ENCODE assay signal across 1 cellular context in the genomic region with DNA sequence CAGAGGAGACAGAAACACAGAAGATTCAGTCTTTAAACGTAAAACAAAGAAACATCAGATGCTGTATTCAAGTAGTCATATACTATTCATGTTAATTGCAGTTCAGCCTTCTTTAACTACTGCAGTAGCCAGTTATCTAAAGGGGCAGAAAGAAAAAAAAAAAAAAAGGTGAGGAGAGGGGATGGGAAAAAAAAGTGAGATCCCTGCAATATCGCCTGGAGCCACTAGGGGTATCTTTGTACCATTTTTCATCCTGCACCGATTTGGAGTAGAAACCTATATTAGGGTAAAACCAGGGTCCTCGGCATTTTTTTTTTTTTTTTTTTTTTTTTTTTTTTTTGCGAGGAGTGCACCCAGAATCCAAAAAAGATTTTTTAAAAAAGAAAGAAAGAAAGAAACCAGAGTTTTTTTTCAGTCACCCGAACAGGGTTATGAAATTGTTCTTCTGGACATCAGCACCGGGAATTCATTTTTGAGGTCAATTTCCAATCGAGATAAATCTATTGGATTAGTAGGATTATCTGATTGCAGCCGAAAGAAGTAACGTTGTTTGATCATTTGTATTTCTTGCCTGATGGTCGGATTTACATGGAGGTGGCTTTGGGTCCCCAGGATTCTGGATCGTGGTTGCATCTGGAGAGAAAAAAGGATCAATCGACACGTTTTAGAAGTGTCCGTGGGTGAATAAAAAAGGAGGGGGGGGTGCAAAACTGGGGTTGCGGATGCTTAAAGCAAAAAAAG.
TF ChIP-seq lines count a peak whose summit lies in the region.

No MANE protein-coding gene starts in this region.

TF ChIP-seq in GM23338, 12 proteins besides CTCF, POLR2A, EP300 and RAD21 (continued from another document):
- TF ChIP-seq REST (IDR thresholded peaks at IDR 0.05; ENCODE audit: unreplicated experiment): no peak
- TF ChIP-seq POLR2AphosphoS5 (IDR thresholded peaks at IDR 0.05; ENCODE audit: low read depth): no peak
- TF ChIP-seq JUNB (IDR thresholded peaks at IDR 0.05; ENCODE audit: unreplicated experiment): no peak
TF ChIP-seq in GM23338: peak in this region for 0.
